In genomic region chr2:10658041-10658913, GRCh38 we compare ENCODE assay signal across 11 cellular contexts. TPM values are rescaled to one million over a fixed set of nuclear protein-coding genes. Genes with fewer than 3 reads are reported as not detected.
DNase-seq lines count a peak whose midpoint lies in the region; ATAC-seq and TF ChIP-seq lines count a peak whose summit lies in the region.
"Had no signal": no experiment of that assay in that cellular context is flagged by ENCODE, and none has a peak within 500 bp of the region (broad histone marks: within the 10 kb centered on the region; RNA-seq: fewer than 3 reads in every experiment).

No MANE protein-coding gene starts in this region.

- no peak overlapping the region for H3K27ac ChIP-seq in GM23248
- H3K27ac ChIP-seq in mammary epithelial cell (ENCODE audit: insufficient read depth, low read depth, low read length), result peak overlapping the region; percentile 55

- H3K4me1 Mint-ChIP-seq in activated CD8-positive, alpha-beta T cell treated with anti-CD3 and anti-CD28 coated beads for 36 hours (ENCODE audit: low read depth), result peaks cover 38% of the 10 kb centered on the region
- H3K4me1 Mint-ChIP-seq: nephron progenitor cell had no signal

- H2AFZ ChIP-seq in GM23248 (no peak overlapping the region), mammary epithelial cell (ENCODE audit: low read depth, low read length) (no peak overlapping the region)

- in situ Hi-C loops in GM23248 (cut with MboI) (loop anchor here (25.0 kb wide), 1 partner anchor 546 kb away; the partner anchor contains the start of gene RRM2), mammary epithelial cell (cut with MboI; ENCODE audit: low sequenced_read_pairs in 2 of 2) (loop anchor here (5.0 to 25.0 kb wide), 3 partner anchors 216 to 596 kb away; no protein-coding TSS in a partner anchor)

- no peak for ATAC-seq in GM18870 (IDR thresholded peaks at IDR 0.05; ENCODE audit: unreplicated experiment)
- no peak for ATAC-seq in activated CD8-positive, alpha-beta T cell treated with anti-CD3 and anti-CD28 coated beads for 36 hours
- ATAC-seq: activated T-cell treated with anti-CD3 and anti-CD28 coated beads, Interleukin-2, amount 50 U/mL, for 4 hours had no signal

- H3K36me3 ChIP-seq in GM23248 (ENCODE audit: low read depth) (peaks cover 32% of the 10 kb centered on the region), mammary epithelial cell (ENCODE audit: insufficient read depth, low read length) (peaks cover 19% of the 10 kb centered on the region)

- CTCF ChIA-PET in mammary epithelial cell (lab: Charles Lee; ENCODE audit: low non-redundant PET), result interaction anchor here (0.5 kb wide), 1 partner anchor 223 kb away, joined by 3 read pairs; no protein-coding TSS in a partner anchor
- CTCF ChIA-PET in activated CD8-positive, alpha-beta T cell treated with anti-CD3 and anti-CD28 coated beads for 36 hours (lab: Charles Lee), result interaction anchor here (1.2 to 1.9 kb wide), 2 partner anchors 9 to 223 kb away, joined by 4 to 11 read pairs; no protein-coding TSS in a partner anchor

- H4K20me1 ChIP-seq in GM23248 (ENCODE audit: insufficient read depth), result no peaks in the 10 kb centered on the region
- no peaks in the 10 kb centered on the region for H4K20me1 ChIP-seq in mammary epithelial cell (ENCODE audit: insufficient read depth, low read length)

- H3K79me2 ChIP-seq in GM23248 (ENCODE audit: insufficient read depth) (no peaks in the 10 kb centered on the region), mammary epithelial cell (ENCODE audit: insufficient read depth, low read length) (no peaks in the 10 kb centered on the region)

- H3K9ac ChIP-seq in GM23248 (no peak overlapping the region), mammary epithelial cell (ENCODE audit: insufficient read depth, low read length) (no peak overlapping the region)

- DNase-seq in GM23248 (peak; percentile 73), NCI-H524 (lab: John Stamatoyannopoulos, UW) (peak; percentile 48 to 90), mammary epithelial cell (peak; percentile 90), renal cortical epithelial cell (ENCODE audit: low read depth) (peak; percentile 92), NCI-H1694 (lab: John Stamatoyannopoulos, UW) (no peak)
- DNase-seq in activated CD8-positive, alpha-beta T cell treated with anti-CD3 and anti-CD28 coated beads for 36 hours, result no peak
- DNase-seq: activated T-cell treated with anti-CD3 and anti-CD28 coated beads, Interleukin-2, amount 50 U/mL, for 4 hours; NCI-H526 treated with DMSO at 0.1 percent for 48 hours; nephron progenitor cell; substantia nigra had no signal

- H3K9me3 Mint-ChIP-seq in activated CD8-positive, alpha-beta T cell treated with anti-CD3 and anti-CD28 coated beads for 36 hours, result no peaks in the 10 kb centered on the region
- H3K9me3 Mint-ChIP-seq: activated T-cell treated with anti-CD3 and anti-CD28 coated beads, Interleukin-2, amount 50 U/mL, for 4 hours; nephron progenitor cell had no signal

- no peaks in the 10 kb centered on the region for H3K9me2 ChIP-seq in GM23248 (ENCODE audit: insufficient read depth)

- H3K36me3 Mint-ChIP-seq in activated CD8-positive, alpha-beta T cell treated with anti-CD3 and anti-CD28 coated beads for 36 hours (ENCODE audit: low read depth), result peaks cover 46% of the 10 kb centered on the region

- TF ChIP-seq CTCF in mammary epithelial cell (conservative IDR thresholded peaks at IDR 0.05 in 1 of 2, IDR thresholded peaks at IDR 0.05 in 1 of 2; ENCODE audit: extremely low read depth in 1 of 2, insufficient read depth in 1 of 2, low read depth in 1 of 2, low read length in 2 of 2), result no peak
- TF ChIP-seq CTCF in activated CD8-positive, alpha-beta T cell treated with anti-CD3 and anti-CD28 coated beads for 36 hours (IDR thresholded peaks at IDR 0.05), result no peak

- no peaks in the 10 kb centered on the region for H3K27me3 Mint-ChIP-seq in activated CD8-positive, alpha-beta T cell treated with anti-CD3 and anti-CD28 coated beads for 36 hours

- no peak overlapping the region for H3K27ac Mint-ChIP-seq in activated CD8-positive, alpha-beta T cell treated with anti-CD3 and anti-CD28 coated beads for 36 hours
- H3K27ac Mint-ChIP-seq: nephron progenitor cell had no signal

- H3K4me1 ChIP-seq in GM23248 (ENCODE audit: insufficient read depth) (peaks cover 37% of the 10 kb centered on the region), mammary epithelial cell (ENCODE audit: insufficient read depth, low read length) (peaks cover 46% of the 10 kb centered on the region)

- H3F3A ChIP-seq in GM23248 (ENCODE audit: insufficient read depth), result peaks cover 26% of the 10 kb centered on the region

- POLR2A ChIA-PET in activated CD8-positive, alpha-beta T cell treated with anti-CD3 and anti-CD28 coated beads for 36 hours (lab: Charles Lee), result interaction anchor here (1.0 kb wide), 1 partner anchor 118 kb away, joined by 3 read pairs; no protein-coding TSS in a partner anchor

- dilution Hi-C loops in mammary epithelial cell (cut with HindIII; ENCODE audit: low sequenced_read_pairs), result no loop called here

- intact Hi-C loops in mammary epithelial cell (cut with micrococcal nuclease), result loop anchor here (5.0 kb wide), 1 partner anchor 71 kb away; no protein-coding TSS in a partner anchor
- intact Hi-C loops in activated CD8-positive, alpha-beta T cell treated with anti-CD3 and anti-CD28 coated beads for 36 hours (cut with micrococcal nuclease), result loop anchor here (5.0 kb wide), 1 partner anchor 211 kb away; the partner anchor contains the start of gene ODC1

- H3K4me3 ChIP-seq in GM23248 (no peak overlapping the region), mammary epithelial cell (replicated peaks in 1 of 3; ENCODE audit: insufficient read depth in 1 of 3, low read depth in 2 of 3, low read length in 3 of 3) (no peak overlapping the region)

- H3K4me2 ChIP-seq in GM23248 (ENCODE audit: unreplicated experiment) (no peak overlapping the region), mammary epithelial cell (ENCODE audit: insufficient read depth, low read depth, low read length) (peak overlapping the region; percentile 35)

- H3K27me3 ChIP-seq in GM23248 (replicated peaks; ENCODE audit: insufficient read depth), result no peaks in the 10 kb centered on the region
- H3K27me3 ChIP-seq in mammary epithelial cell (ENCODE audit: insufficient read depth, low read length), result no peaks in the 10 kb centered on the region

- H3K4me3 Mint-ChIP-seq in activated CD8-positive, alpha-beta T cell treated with anti-CD3 and anti-CD28 coated beads for 36 hours, result no peak overlapping the region
- H3K4me3 Mint-ChIP-seq: activated T-cell treated with anti-CD3 and anti-CD28 coated beads, Interleukin-2, amount 50 U/mL, for 4 hours; nephron progenitor cell had no signal

- H3K9me3 ChIP-seq in GM23248 (ENCODE audit: low read depth) (no peaks in the 10 kb centered on the region), mammary epithelial cell (replicated peaks; ENCODE audit: insufficient read depth, low read length) (no peaks in the 10 kb centered on the region)

- WGBS in GM23248 (ENCODE audit: low coverage in 1 of 2, low lambda C conversion rate in 2 of 2, missing lambda C conversion rate in 2 of 2), 2 experiments, result 68 to 71% methylated on average over 5 of the region's 5 CpGs
- WGBS in mammary epithelial cell (ENCODE audit: low coverage, missing lambda C conversion rate), result 44% methylated on average over 5 of the region's 5 CpGs

- BruUV-seq in mammary epithelial cell (replicated peaks; lab: Mats Ljungman, UMichigan), result no TSS peak

RNA-seq across cellular contexts. Expression of gene NOL10, which starts 31.5 kb away (rescaled TPM):
- total RNA-seq in GM23248 (2014; rRNA removed; shearing (Covaris generic)), result 33.3 and 39.0 TPM in 2 replicates
- 27.5 and 30.2 TPM in 2 replicates for polyA plus RNA-seq in GM23248 (2016; fragmentation: Nextera tagmentation; extraction: Ambion mirVana)
- 10 to 100 TPM; 33.0 to 38.7 TPM for total RNA-seq in mammary epithelial cell
- 18.5 TPM for polyA plus RNA-seq in mammary epithelial cell
- 87.7 TPM for polyA minus RNA-seq in mammary epithelial cell
- total RNA-seq in renal cortical epithelial cell, result 37.9 and 38.3 TPM in 2 replicates
- total RNA-seq in activated CD8-positive, alpha-beta T cell treated with anti-CD3 and anti-CD28 coated beads for 36 hours, result 10 to 100 TPM; 30.5 to 32.9 TPM

Comparison
In these comparisons a context has a peak if more than half of its experiments do, and no peak if none do; other contexts are left out.
1. DNase-seq: peak in GM23248 (single experiment), NCI-H524 (2 of 2), mammary epithelial cell (single experiment) and renal cortical epithelial cell (single experiment); none in NCI-H1694 (single experiment) and activated CD8-positive, alpha-beta T cell treated with anti-CD3 and anti-CD28 coated beads for 36 hours (single experiment).